8 cellular contexts compared by ENCODE assay signal in the genomic region with DNA sequence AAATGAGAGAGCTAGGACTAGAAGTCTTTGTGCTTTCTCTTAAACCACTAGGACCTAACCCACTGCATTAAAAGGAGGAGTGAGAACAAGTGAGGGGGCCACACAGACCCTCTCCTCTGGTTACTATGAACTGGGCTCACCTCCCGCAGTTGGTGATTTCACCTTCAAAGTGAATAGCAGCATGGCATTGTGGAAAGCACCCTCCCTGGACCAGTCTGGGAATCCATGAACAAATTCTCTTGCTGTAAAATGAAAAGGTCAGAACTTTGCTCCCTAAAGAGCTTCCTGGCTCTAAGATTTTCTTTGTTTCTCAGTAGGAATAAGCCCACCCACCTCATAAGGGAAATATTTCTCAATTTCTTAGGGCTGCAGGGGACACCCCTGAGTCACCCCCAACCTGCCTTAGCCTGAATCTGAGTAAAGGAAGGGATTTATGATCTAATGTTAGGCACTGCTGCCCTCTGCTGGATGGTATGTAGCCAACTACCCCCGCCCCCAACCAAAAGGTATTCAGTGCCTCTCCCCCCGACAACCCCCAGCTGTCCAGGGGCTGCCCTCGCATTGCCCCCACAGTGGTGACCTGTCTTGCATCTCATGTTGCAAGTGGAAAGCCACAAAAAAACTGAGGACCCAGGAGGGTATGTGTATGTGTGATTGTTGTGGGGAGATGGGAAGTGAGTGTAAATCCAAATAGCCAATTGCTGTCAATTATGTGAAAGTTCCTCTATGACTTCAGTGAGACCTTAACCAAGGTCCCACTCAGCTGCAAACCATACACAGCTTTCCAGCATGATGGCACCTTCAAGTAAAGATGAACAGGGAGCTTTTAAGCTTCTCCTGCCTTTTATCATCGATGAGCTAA.
DNase-seq lines count a peak whose midpoint lies in the region; ATAC-seq and TF ChIP-seq lines count a peak whose summit lies in the region.

No MANE protein-coding gene starts in this region.

- intact Hi-C loops in body of pancreas (cut with DNase I) = no loop called here

- no peaks in the 10 kb centered on the region for H3K36me3 ChIP-seq in body of pancreas (replicated peaks in 1 of 2; ENCODE audit: insufficient read depth in 1 of 2, low read depth in 2 of 2)

- TF ChIP-seq CTCF in NB4 (IDR thresholded peaks at IDR 0.05; ENCODE audit: low read depth, low read length) (peak; percentile 59), body of pancreas (IDR thresholded peaks at IDR 0.05) (peak; percentile 49 to 85 (median 76))

- H3K9me3 Mint-ChIP-seq in immature natural killer cell = no peaks in the 10 kb centered on the region

- H3K4me3 Mint-ChIP-seq in immature natural killer cell = no peak overlapping the region

- DNase-seq in CMK (ENCODE audit: low read depth) = peak; percentile 7
- DNase-seq in NB4 (ENCODE audit: low read depth) = peak; percentile 61
- peak; percentile 51 for DNase-seq in SKM-1 treated with dmso at 0.1 percent for 144 hours (lab: John Stamatoyannopoulos, UW; ENCODE audit: unreplicated experiment)
- peak; percentile 68 to 74 (median 72) for DNase-seq in body of pancreas
- DNase-seq in immature natural killer cell = peak; percentile 33 to 44 (median 36)
- DNase-seq in stimulated activated CD4-positive, alpha-beta T cell treated with anti-CD3 and anti-CD28 coated beads, Interleukin-1b, Interleukin-23, amount 100 ng/mL, for 4 hours (ENCODE audit: low read depth in 2 of 2) = peak; percentile 2 to 6

- ATAC-seq in GM19438 (IDR thresholded peaks at IDR 0.05; ENCODE audit: low read depth, unreplicated experiment) (peak; percentile 68), body of pancreas (peak; percentile 86), GM21367 (IDR thresholded peaks at IDR 0.05; ENCODE audit: unreplicated experiment) (no peak)

- TF ChIP-seq POLR2A in NB4 (IDR thresholded peaks at IDR 0.05; ENCODE audit: extremely low read depth, insufficient read length) (no peak), body of pancreas (IDR thresholded peaks at IDR 0.05) (no peak)

- H3K36me3 Mint-ChIP-seq in immature natural killer cell = no peaks in the 10 kb centered on the region

- H3K4me3 ChIP-seq in NB4 (ENCODE audit: low read depth, low read length) = no peak overlapping the region
- no peak overlapping the region for H3K4me3 ChIP-seq in body of pancreas

- H3K4me1 Mint-ChIP-seq in immature natural killer cell = peaks cover 6 to 8% of the 10 kb centered on the region in 2 donors

- no peak overlapping the region for H3K27ac Mint-ChIP-seq in immature natural killer cell

- WGBS in body of pancreas, 2 donors = 23 to 27% methylated on average over 5 of the region's 5 CpGs

- H3K27me3 Mint-ChIP-seq in immature natural killer cell (ENCODE audit: low read depth in 3 of 3) = peaks cover 0 to 11% (median 3%) of the 10 kb centered on the region in 3 donors

- no peaks in the 10 kb centered on the region for H3K27me3 ChIP-seq in body of pancreas

- no peaks in the 10 kb centered on the region for H3K9me3 ChIP-seq in body of pancreas

- peaks cover 17% of the 10 kb centered on the region for H3K4me1 ChIP-seq in body of pancreas

- no peak overlapping the region for H3K27ac ChIP-seq in body of pancreas

Comparison
In these comparisons a context has a peak if more than half of its experiments do, and no peak if none do; other contexts are left out.
1. DNase-seq: peak in every context shown above with its lines; median percentile 72 in body of pancreas; 61 in NB4; 51 in SKM-1 treated with dmso at 0.1 percent for 144 hours; 36 in immature natural killer cell; 7 in CMK; 4 in stimulated activated CD4-positive, alpha-beta T cell treated with anti-CD3 and anti-CD28 coated beads, Interleukin-1b, Interleukin-23, amount 100 ng/mL, for 4 hours.